In genomic region chr6:137676888-137677287, GRCh38 we compare ENCODE assay signal across 14 cellular contexts.
DNase-seq lines count a peak whose midpoint lies in the region; ATAC-seq and TF ChIP-seq lines count a peak whose summit lies in the region.
"Had no signal": no experiment of that assay in that cellular context is flagged by ENCODE, and none has a peak within 500 bp of the region (broad histone marks: within the 10 kb centered on the region; RNA-seq: fewer than 3 reads in every experiment).

No MANE protein-coding gene starts in this region.

- ATAC-seq in GM18517 (IDR thresholded peaks at IDR 0.05; ENCODE audit: unreplicated experiment) = peak; percentile 78
- peak; percentile 60 for ATAC-seq in GM19324 (IDR thresholded peaks at IDR 0.05; ENCODE audit: low FRiP score, unreplicated experiment)
- peak; percentile 53 for ATAC-seq in HG03066 (IDR thresholded peaks at IDR 0.05; ENCODE audit: low read depth, unreplicated experiment)
- ATAC-seq in activated CD8-positive, alpha-beta T cell treated with anti-CD3 and anti-CD28 coated beads, Interleukin-2, amount 10 ng/mL, durations not matched to agents 7 days and 5 days = peak; percentile 81
- no peak for ATAC-seq in gastroesophageal sphincter

- peaks cover 9% of the 10 kb centered on the region for H3K36me3 Mint-ChIP-seq in activated CD8-positive, alpha-beta T cell treated with anti-CD3 and anti-CD28 coated beads, Interleukin-2, amount 10 ng/mL, durations not matched to agents 7 days and 5 days (ENCODE audit: low read depth)

- no peak for DNase-seq in activated CD8-positive, alpha-beta T cell treated with anti-CD3 and anti-CD28 coated beads, Interleukin-2, amount 10 ng/mL, durations not matched to agents 7 days and 5 days
- DNase-seq in COR-L47 (lab: John Stamatoyannopoulos, UW) (no peak), NCI-H345 (lab: John Stamatoyannopoulos, UW) (no peak)
- DNase-seq: activated B cell treated with CpG ODN at 0.5 μM for 24 hours, activated gamma-delta T cell, HFFc6, IMR-90, NCI-H1048 had no signal

- peak overlapping the region; percentile 30 for H3K4me3 Mint-ChIP-seq in activated CD8-positive, alpha-beta T cell treated with anti-CD3 and anti-CD28 coated beads, Interleukin-2, amount 10 ng/mL, durations not matched to agents 7 days and 5 days
- H3K4me3 Mint-ChIP-seq: activated B cell treated with CpG ODN at 0.5 μM for 24 hours, HFFc6 had no signal

- POLR2A ChIA-PET in activated CD8-positive, alpha-beta T cell treated with anti-CD3 and anti-CD28 coated beads, Interleukin-2, amount 10 ng/mL, durations not matched to agents 7 days and 5 days (lab: Charles Lee) = no interaction called here

- H3K27ac Mint-ChIP-seq in activated CD8-positive, alpha-beta T cell treated with anti-CD3 and anti-CD28 coated beads, Interleukin-2, amount 10 ng/mL, durations not matched to agents 7 days and 5 days = peak overlapping the region; percentile 72
- H3K27ac Mint-ChIP-seq: activated B cell treated with CpG ODN at 0.5 μM for 24 hours, HFFc6 had no signal

- no peak overlapping the region for H3K4me3 ChIP-seq in gastroesophageal sphincter
- H3K4me3 ChIP-seq: BLaER1, cardiac muscle cell had no signal

- H3K4me1 ChIP-seq in gastroesophageal sphincter = no peaks in the 10 kb centered on the region
- H3K4me1 ChIP-seq: BLaER1 had no signal

- H3K27me3 ChIP-seq in gastroesophageal sphincter = no peaks in the 10 kb centered on the region
- H3K27me3 ChIP-seq: BLaER1, cardiac muscle cell had no signal

- no peak overlapping the region for H3K27ac ChIP-seq in gastroesophageal sphincter
- H3K27ac ChIP-seq: BLaER1, cardiac muscle cell had no signal

- CTCF ChIA-PET in activated CD8-positive, alpha-beta T cell treated with anti-CD3 and anti-CD28 coated beads, Interleukin-2, amount 10 ng/mL, durations not matched to agents 7 days and 5 days (lab: Charles Lee) = interaction anchor here (0.6 to 2.7 kb wide), 8 partner anchors 9 to 87 kb away, joined by 3 to 11 read pairs (median 4); no protein-coding TSS in a partner anchor

- TF ChIP-seq EP300 in gastroesophageal sphincter (IDR thresholded peaks at IDR 0.05) = no peak

- no peak for TF ChIP-seq POLR2A in gastroesophageal sphincter (IDR thresholded peaks at IDR 0.05)

- 76 to 100% methylated on average over 2 of the region's 2 CpGs for WGBS in gastroesophageal sphincter (ENCODE audit: low coverage in 1 of 2), 2 donors

- peaks cover 34% of the 10 kb centered on the region for H3K4me1 Mint-ChIP-seq in activated CD8-positive, alpha-beta T cell treated with anti-CD3 and anti-CD28 coated beads, Interleukin-2, amount 10 ng/mL, durations not matched to agents 7 days and 5 days (ENCODE audit: low read depth)

- no peaks in the 10 kb centered on the region for H3K36me3 ChIP-seq in gastroesophageal sphincter
- H3K36me3 ChIP-seq: BLaER1, cardiac muscle cell had no signal

- no peaks in the 10 kb centered on the region for H3K27me3 Mint-ChIP-seq in activated CD8-positive, alpha-beta T cell treated with anti-CD3 and anti-CD28 coated beads, Interleukin-2, amount 10 ng/mL, durations not matched to agents 7 days and 5 days (ENCODE audit: low read depth)

- no peak for TF ChIP-seq CTCF in gastroesophageal sphincter (IDR thresholded peaks at IDR 0.05)

- no peaks in the 10 kb centered on the region for H3K9me3 Mint-ChIP-seq in activated CD8-positive, alpha-beta T cell treated with anti-CD3 and anti-CD28 coated beads, Interleukin-2, amount 10 ng/mL, durations not matched to agents 7 days and 5 days (ENCODE audit: insufficient read depth)
- H3K9me3 Mint-ChIP-seq: activated B cell treated with CpG ODN at 0.5 μM for 24 hours, HFFc6 had no signal

- no peaks in the 10 kb centered on the region for H3K9me3 ChIP-seq in gastroesophageal sphincter
